Comparison of ENCODE assay signal across 20 cellular contexts in genomic region chr13:20624213-20624612, GRCh38. TPM values are rescaled to one million over a fixed set of nuclear protein-coding genes. Genes with fewer than 3 reads are reported as not detected.
DNase-seq lines count a peak whose midpoint lies in the region; ATAC-seq, FAIRE-seq and TF ChIP-seq lines count a peak whose summit lies in the region.
"Had no signal": no experiment of that assay in that cellular context is flagged by ENCODE, and none has a peak within 500 bp of the region (broad histone marks: within the 10 kb centered on the region; RNA-seq: fewer than 3 reads in every experiment).

No MANE protein-coding gene starts in this region.

- H3K9me3 ChIP-seq in H9 (ENCODE audit: control insufficient read depth, low read depth, low read length) (no peaks in the 10 kb centered on the region), H1 (ENCODE audit: insufficient read depth in 2 of 2, low read depth in 1 of 2, low read length in 1 of 2) (peaks cover 5 to 6% of the 10 kb centered on the region in 2 experiments)

- no peak for FAIRE-seq in H1 (lab: Jason Lieb, UNC)
- FAIRE-seq: G401.6, GM12891 had no signal

- H3K9me3 Mint-ChIP-seq in H9, result peaks cover 16 to 22% of the 10 kb centered on the region in 2 experiments

- H2BK20ac ChIP-seq in H9 (ENCODE audit: low read depth, low read length, poor library complexity, severe bottlenecking), result no peak overlapping the region
- H2BK20ac ChIP-seq in H1 (ENCODE audit: low read length), result no peak overlapping the region

- H3K23ac ChIP-seq in H9 (ENCODE audit: insufficient read length, low read depth, low read length) (no peak overlapping the region), H1 (ENCODE audit: insufficient read length) (no peak overlapping the region)

- H3K27me3 Mint-ChIP-seq in H9 (ENCODE audit: low read depth), result no peaks in the 10 kb centered on the region
- H3K27me3 Mint-ChIP-seq: CD4-positive, alpha-beta T cell had no signal

- no peaks in the 10 kb centered on the region for H3K27me3 ChIP-seq in H9 (ENCODE audit: insufficient read depth, low read length)
- H3K27me3 ChIP-seq in H1 (replicated peaks in 1 of 4; ENCODE audit: control insufficient read depth in 3 of 4, extremely low read depth in 1 of 4, insufficient read depth in 3 of 4, low read length in 3 of 4), result no peaks in the 10 kb centered on the region

- H3K14ac ChIP-seq in H9 (ENCODE audit: insufficient read depth, low read length), result no peak overlapping the region
- no peak overlapping the region for H3K14ac ChIP-seq in H1 (ENCODE audit: insufficient read length)

- H3K9ac ChIP-seq in H9 (ENCODE audit: extremely low read depth, insufficient read length, low read length), result no peak overlapping the region
- no peak overlapping the region for H3K9ac ChIP-seq in H1 (replicated peaks in 1 of 4; ENCODE audit: extremely low read depth in 1 of 4, low read depth in 3 of 4, low read length in 3 of 4)

- no peak overlapping the region for H2AFZ ChIP-seq in H9 (ENCODE audit: low read length)
- H2AFZ ChIP-seq in H1 (ENCODE audit: low read length), result no peak overlapping the region

- H3K23me2 ChIP-seq in H9 (ENCODE audit: insufficient read length, low read depth, low read length, poor library complexity, severe bottlenecking), result no peaks in the 10 kb centered on the region
- H3K23me2 ChIP-seq in H1 (ENCODE audit: low read depth, low read length), result no peaks in the 10 kb centered on the region

- DNase-seq in ELR (ENCODE audit: low read depth) (peak; percentile 7), H9 (no peak), H1 (ENCODE audit: low read depth in 1 of 2, low spot score in 2 of 2) (no peak), iPS DF 4.7 (ENCODE audit: extremely low read depth, low spot score) (peak; percentile 25), iPS-NIHi7 (ENCODE audit: extremely low spot score) (no peak), DMS53 (lab: John Stamatoyannopoulos, UW) (no peak)
- DNase-seq: AML-193; Caco-2; CD4-positive, alpha-beta T cell; DMS153; DND-41; EL; GOT3; HCEC 1CT; Kasumi-1; KG1 had no signal

- H3K36me3 Mint-ChIP-seq in H9 (ENCODE audit: insufficient read depth in 1 of 3, low read depth in 3 of 3), result peaks cover 4 to 19% (median 7%) of the 10 kb centered on the region in 3 experiments; a peak in 6 of 7 replicates

- H4K91ac ChIP-seq in H9 (ENCODE audit: insufficient read length, low read depth, low read length) (no peak overlapping the region), H1 (replicated peaks; ENCODE audit: insufficient read length, low read length) (no peak overlapping the region)

- CTCF ChIA-PET in H1 (lab: Charles Lee; ENCODE audit: partially characterized antibody), result no interaction called here

- H3K79me2 ChIP-seq in H9 (ENCODE audit: insufficient read depth, low read length) (no peaks in the 10 kb centered on the region), H1 (ENCODE audit: control insufficient read depth in 1 of 2, insufficient read depth in 2 of 2, low read length in 2 of 2) (no peaks in the 10 kb centered on the region)

- no peak for ATAC-seq in HG03025 (IDR thresholded peaks at IDR 0.05; ENCODE audit: low FRiP score, unreplicated experiment)

- H3K4me3 ChIP-seq in H1 (ENCODE audit: extremely low read depth in 1 of 4, insufficient read depth in 2 of 4, low read depth in 3 of 4, low read length in 4 of 4), result no peak overlapping the region

- H3K27ac ChIP-seq in H9 (ENCODE audit: insufficient read length, low read depth, low read length), result no peak overlapping the region
- no peak overlapping the region for H3K27ac ChIP-seq in H1 (ENCODE audit: low read depth, low read length)
- H3K27ac ChIP-seq: C4-2B had no signal

- H4K5ac ChIP-seq in H9 (ENCODE audit: insufficient read length, low read depth, low read length) (no peak overlapping the region), H1 (ENCODE audit: insufficient read length, low read depth, low read length) (no peak overlapping the region)

- H3K4me2 ChIP-seq in H9 (ENCODE audit: insufficient read depth, insufficient read length, low read length) (no peak overlapping the region), H1 (ENCODE audit: insufficient read depth in 1 of 2, low read depth in 2 of 2, low read length in 2 of 2) (no peak overlapping the region)

- no CpG with 5 or more reads among the region's 4 CpGs for WGBS in H9 (ENCODE audit: extremely low coverage, insufficient read length, low lambda C conversion rate)
- WGBS in H1 (ENCODE audit: extremely low coverage in 1 of 2, insufficient coverage in 1 of 2, insufficient read length in 1 of 2, insufficient replicate concordance in 2 of 2, low coverage in 1 of 2, low lambda C conversion rate in 2 of 2, missing lambda C conversion rate in 1 of 2), 2 experiments, result 89% methylated on average over 4 of the region's 4 CpGs; no CpG with 5 or more reads in 1 of the 2 experiments

- H3K18ac ChIP-seq in H9 (ENCODE audit: insufficient read length, low read depth, low read length) (no peak overlapping the region), H1 (ENCODE audit: extremely low read depth, low read length) (no peak overlapping the region)

- no peaks in the 10 kb centered on the region for H3K36me3 ChIP-seq in H1 (ENCODE audit: control insufficient read depth in 2 of 4, insufficient read depth in 4 of 4, low read length in 3 of 4)

- peak; percentile 38; the same call in 2 of the 3 replicates for TF ChIP-seq CTCF in H9 (conservative IDR thresholded peaks at IDR 0.05)
- TF ChIP-seq CTCF in H1 (IDR thresholded peaks at IDR 0.05; ENCODE audit: control extremely low read depth in 1 of 3, insufficient read depth in 1 of 3, low read depth in 1 of 3, low read length in 3 of 3), result no peak

- H3K4me1 ChIP-seq in H9 (ENCODE audit: insufficient read depth, low read length) (no peaks in the 10 kb centered on the region), H1 (replicated peaks in 1 of 4; ENCODE audit: control insufficient read depth in 3 of 4, insufficient read depth in 4 of 4, low read length in 3 of 4) (no peaks in the 10 kb centered on the region)
- H3K4me1 ChIP-seq: Caco-2 had no signal

- no peak overlapping the region for H3T11ph ChIP-seq in H9 (ENCODE audit: low read length)

- H2AK5ac ChIP-seq in H9 (ENCODE audit: insufficient read length, low read length) (no peak overlapping the region), H1 (ENCODE audit: low read depth, low read length) (no peak overlapping the region)

- H3K4me3 Mint-ChIP-seq in H9, result no peak overlapping the region
- H3K4me3 Mint-ChIP-seq: CD4-positive, alpha-beta T cell had no signal

- H3K56ac ChIP-seq in H9 (ENCODE audit: insufficient read length, low read depth, low read length), result no peak overlapping the region
- no peak overlapping the region for H3K56ac ChIP-seq in H1 (replicated peaks; ENCODE audit: insufficient read length, low read depth, low read length)

- no peaks in the 10 kb centered on the region for H4K20me1 ChIP-seq in H9 (ENCODE audit: control insufficient read depth, insufficient read depth, insufficient read length)
- no peaks in the 10 kb centered on the region for H4K20me1 ChIP-seq in H1 (replicated peaks in 1 of 2; ENCODE audit: control insufficient read depth in 1 of 2, insufficient read depth in 2 of 2, low read length in 2 of 2)

- H3K4ac ChIP-seq in H9 (ENCODE audit: low read depth, low read length), result no peak overlapping the region
- no peak overlapping the region for H3K4ac ChIP-seq in H1 (replicated peaks; ENCODE audit: insufficient read length, low read depth, low read length)

- H2BK5ac ChIP-seq in H9 (ENCODE audit: insufficient read length, low read length) (no peak overlapping the region), H1 (ENCODE audit: low read depth, low read length) (no peak overlapping the region)

- no peak overlapping the region for H2BK12ac ChIP-seq in H9 (ENCODE audit: insufficient read length, low read depth, low read length)
- H2BK12ac ChIP-seq in H1 (ENCODE audit: low read depth, low read length), result no peak overlapping the region

- no peak for TF ChIP-seq RAD21 in H1 (IDR thresholded peaks at IDR 0.05 in 1 of 2, conservative IDR thresholded peaks at IDR 0.05 in 1 of 2; ENCODE audit: low read depth in 2 of 2, low read length in 2 of 2)

- TF ChIP-seq EP300 in H1 (IDR thresholded peaks at IDR 0.05; ENCODE audit: borderline replicate concordance in 1 of 2, low read depth in 2 of 2, low read length in 2 of 2), result no peak

- no peak for TF ChIP-seq POLR2A in H1 (IDR thresholded peaks at IDR 0.05; ENCODE audit: control extremely low read depth in 1 of 2, low read depth in 2 of 2, low read length in 2 of 2)

- H3K79me1 ChIP-seq in H9 (ENCODE audit: insufficient read depth, low read depth, low read length, poor library complexity, severe bottlenecking), result no peaks in the 10 kb centered on the region
- no peaks in the 10 kb centered on the region for H3K79me1 ChIP-seq in H1 (ENCODE audit: low read depth, low read length)

- H2BK120ac ChIP-seq in H9 (ENCODE audit: low read depth, low read length, poor library complexity, severe bottlenecking) (no peak overlapping the region), H1 (replicated peaks; ENCODE audit: low read depth, low read length) (no peak overlapping the region)

- H3K27ac Mint-ChIP-seq in H9, result peak overlapping the region in 1 of 3 experiments; percentile 72; a peak in 1 of 7 replicates
- H3K27ac Mint-ChIP-seq: CD4-positive, alpha-beta T cell had no signal

- H3K4me1 Mint-ChIP-seq in H9, result no peaks in the 10 kb centered on the region

- H4K8ac ChIP-seq in H9 (replicated peaks; ENCODE audit: insufficient read length, low read depth, low read length) (no peak overlapping the region), H1 (ENCODE audit: extremely low read depth, insufficient read depth, low read length) (no peak overlapping the region)

- POLR2A ChIA-PET in H1 (lab: Charles Lee; ENCODE audit: partially characterized antibody), result no interaction called here

- no peak overlapping the region for H2BK15ac ChIP-seq in H9 (ENCODE audit: low read depth, low read length)
- H2BK15ac ChIP-seq in H1 (ENCODE audit: low read length), result no peak overlapping the region

TF ChIP-seq in H1, 55 proteins besides CTCF, POLR2A, EP300 and RAD21:
- TF ChIP-seq BCL11A (IDR thresholded peaks at IDR 0.05; ENCODE audit: low read depth in 2 of 2, low read length in 2 of 2) (no peak), CREB1 (IDR thresholded peaks at IDR 0.05) (no peak), CBX5 (IDR thresholded peaks at IDR 0.05; ENCODE audit: low read depth, low read length) (no peak), TEAD4 (IDR thresholded peaks at IDR 0.05; ENCODE audit: low read depth, low read length) (peak; percentile 69), ZNF274 (IDR thresholded peaks at IDR 0.05; ENCODE audit: borderline replicate concordance, extremely low read depth, low read length) (no peak), RBBP5 (IDR thresholded peaks at IDR 0.05; ENCODE audit: borderline replicate concordance, low read depth, low read length) (no peak)

RNA-seq across cellular contexts. Expression of gene IFT88, which starts 57.3 kb away (rescaled TPM):
- 5.2 and 5.6 TPM in 2 replicates for total RNA-seq in H9 (2021)
- 5.8 and 6.6 TPM in 2 replicates for total RNA-seq in H1 (2021; fragmentation: NEBNext Ultra II Directional; extraction: Animal tissue kit (Norgen Biotek cat#: 25700))
- polyA plus RNA-seq in H1 (2011; rRNA removed), result 0.91 and 1.7 TPM in 2 replicates
- 2.5 TPM for polyA plus RNA-seq in H1 (2011; cell fraction: cytosol; rRNA removed)
- polyA plus RNA-seq in H1 (2011; cell fraction: nucleus; rRNA removed), result 2.2 TPM
- 2.8 to 6.2 TPM (median 3.7 TPM) in 4 replicates for polyA plus RNA-seq in H1 (2012, experiment 1 of 2)
- polyA plus RNA-seq in H1 (2012, experiment 2 of 2), result 0.21 TPM
- 5.1 TPM for polyA plus RNA-seq in H1 (2013, experiment 1 of 2)
- polyA plus RNA-seq in H1 (2013, experiment 2 of 2), result 3.9 TPM
- polyA minus RNA-seq in H1 (2011; rRNA and poly(A)+ RNA removed), result 4.2 and 4.9 TPM in 2 replicates
- 3.2 TPM for polyA minus RNA-seq in H1 (2011; cell fraction: cytosol; rRNA and poly(A)+ RNA removed)
- polyA minus RNA-seq in H1 (2011; cell fraction: nucleus; rRNA and poly(A)+ RNA removed), result 16.3 TPM

Comparison
In these comparisons a context has a peak if more than half of its experiments do, and no peak if none do; other contexts are left out.
1. DNase-seq: peak in ELR (single experiment) and iPS DF 4.7 (single experiment); none in H9 (single experiment), H1 (0 of 2), iPS-NIHi7 (single experiment) and DMS53 (single experiment).